Comparison of ENCODE assay signal across 8 cellular contexts in genomic region chr10:61904711-61905445, GRCh38.
DNase-seq lines count a peak whose midpoint lies in the region; ATAC-seq and TF ChIP-seq lines count a peak whose summit lies in the region.

No MANE protein-coding gene starts in this region.

- peak; percentile 27 for TF ChIP-seq CTCF in OCI-LY3 (IDR thresholded peaks at IDR 0.05; ENCODE audit: low read depth, low read length)

- H3K36me3 Mint-ChIP-seq in activated naive CD8-positive, alpha-beta T cell = peaks cover 6% of the 10 kb centered on the region

- H3K27me3 ChIP-seq in OCI-LY3 (ENCODE audit: low read depth, low read length) = no peaks in the 10 kb centered on the region
- peaks cover 14% of the 10 kb centered on the region for H3K27me3 ChIP-seq in iPS-15b (ENCODE audit: control insufficient read depth, insufficient read depth, low read length)

- H3K36me3 ChIP-seq in OCI-LY3 (replicated peaks; ENCODE audit: low read depth, low read length) = no peaks in the 10 kb centered on the region
- H3K36me3 ChIP-seq in iPS-15b (ENCODE audit: control insufficient read depth, insufficient read depth, low read length) = no peaks in the 10 kb centered on the region

- H3K79me2 ChIP-seq in OCI-LY3 (ENCODE audit: low read length) = peaks cover 19% of the 10 kb centered on the region

- H3K9ac ChIP-seq in OCI-LY3 (ENCODE audit: low read length) (peak overlapping the region; percentile 95), iPS-15b (ENCODE audit: low read depth, low read length) (no peak overlapping the region)

- DNase-seq in CD1c-positive myeloid dendritic cell (ENCODE audit: extremely low spot score) = peak; percentile 47
- peak in 2 of 3 donors; percentile 54 to 61 for DNase-seq in stimulated activated CD4-positive, alpha-beta T cell treated with anti-CD3 and anti-CD28 coated beads, Interleukin-12 subunit alpha, Interleukin-12 subunit beta, amount 100 ng/mL, for 48 hours (ENCODE audit: low read depth in 2 of 3, low spot score in 1 of 3)

- H3K27ac ChIP-seq in OCI-LY3 (ENCODE audit: low read length) = peak overlapping the region; percentile 93

- H3K27me3 Mint-ChIP-seq in activated naive CD8-positive, alpha-beta T cell = no peaks in the 10 kb centered on the region

- peaks cover 41% of the 10 kb centered on the region for H3K4me1 Mint-ChIP-seq in activated naive CD8-positive, alpha-beta T cell (ENCODE audit: low read depth)

- ATAC-seq in GM18873 (IDR thresholded peaks at IDR 0.05; ENCODE audit: low FRiP score, unreplicated experiment) (peak; percentile 40), HG03097 (IDR thresholded peaks at IDR 0.05; ENCODE audit: low FRiP score, unreplicated experiment) (peak; percentile 46), HG03025 (IDR thresholded peaks at IDR 0.05; ENCODE audit: low FRiP score, unreplicated experiment) (no peak)

- H3K4me3 Mint-ChIP-seq in activated naive CD8-positive, alpha-beta T cell = peak overlapping the region; percentile 93

- H3K9me3 ChIP-seq in OCI-LY3 (ENCODE audit: insufficient read depth, low read length) = no peaks in the 10 kb centered on the region
- H3K9me3 ChIP-seq in iPS-15b (ENCODE audit: control insufficient read depth, insufficient read depth, low read length) = no peaks in the 10 kb centered on the region

- H3K4me1 ChIP-seq in OCI-LY3 (ENCODE audit: low read length) = peaks cover 17% of the 10 kb centered on the region
- H3K4me1 ChIP-seq in iPS-15b (ENCODE audit: control insufficient read depth, insufficient read depth, low read length) = peaks cover 3% of the 10 kb centered on the region

- H3K9me3 Mint-ChIP-seq in activated naive CD8-positive, alpha-beta T cell (ENCODE audit: low read depth) = no peaks in the 10 kb centered on the region

- peak overlapping the region; percentile 99 for H3K4me2 ChIP-seq in OCI-LY3 (ENCODE audit: low read length)

- peak overlapping the region; percentile 96 for H3K4me3 ChIP-seq in OCI-LY3 (ENCODE audit: low read length)
- H3K4me3 ChIP-seq in iPS-15b (ENCODE audit: low read depth, low read length) = peak overlapping the region; percentile 83

- no peaks in the 10 kb centered on the region for H4K20me1 ChIP-seq in OCI-LY3 (ENCODE audit: insufficient read depth, low read length)

- peak overlapping the region; percentile 96 for H3K27ac Mint-ChIP-seq in activated naive CD8-positive, alpha-beta T cell

- H2AFZ ChIP-seq in OCI-LY3 (ENCODE audit: low read depth, low read length) = no peak overlapping the region
